ENCODE assay signal across 34 cellular contexts in genomic region chr4:181775298-181775697, GRCh38.
"Had no signal": no experiment of that assay in that cellular context is flagged by ENCODE, and none has a peak within 500 bp of the region (broad histone marks: within the 10 kb centered on the region; RNA-seq: fewer than 3 reads in every experiment).

No MANE protein-coding gene starts in this region.

- H3K9me3 ChIP-seq: MG63 had no signal

- H3K4me3 ChIP-seq: MG63 had no signal

- H3K27me3 ChIP-seq: MG63 had no signal

- DNase-seq: Karpas-422, Kasumi-1, MG63, MM.1S, MV-4-11, NCI-H1048, NCI-H1092, NCI-H1092 treated with DMSO at 0.1 percent for 48 hours, NCI-H1105, NCI-H1105 treated with DMSO at 0.1 percent for 48 hours, NCI-H1417, NCI-H1417 treated with DMSO at 0.1 percent for 48 hours, NCI-H1436, NCI-H1436 treated with DMSO at 0.1 percent for 48 hours, NCI-H146, NCI-H1694, NCI-H1694 treated with DMSO at 0.1 percent for 48 hours, NCI-H187, NCI-H187 treated with DMSO at 0.1 percent for 48 hours, NCI-H1930, NCI-H2029, NCI-H2029 treated with DMSO at 0.1 percent for 48 hours, NCI-H2081, NCI-H2081 treated with DMSO at 0.1 percent for 48 hours, NCI-H2107, NCI-H2171, NCI-H2171 treated with DMSO at 0.1 percent for 48 hours, NCI-H2227 treated with DMSO at 0.1 percent for 48 hours, NCI-H226, NCI-H345, NCI-H446, NCI-H446 treated with DMSO at 0.1 percent for 48 hours, NCI-H510A, NCI-H510A treated with DMSO at 0.1 percent for 48 hours had no signal

- H3K36me3 ChIP-seq: MG63 had no signal
